In the genomic region with DNA sequence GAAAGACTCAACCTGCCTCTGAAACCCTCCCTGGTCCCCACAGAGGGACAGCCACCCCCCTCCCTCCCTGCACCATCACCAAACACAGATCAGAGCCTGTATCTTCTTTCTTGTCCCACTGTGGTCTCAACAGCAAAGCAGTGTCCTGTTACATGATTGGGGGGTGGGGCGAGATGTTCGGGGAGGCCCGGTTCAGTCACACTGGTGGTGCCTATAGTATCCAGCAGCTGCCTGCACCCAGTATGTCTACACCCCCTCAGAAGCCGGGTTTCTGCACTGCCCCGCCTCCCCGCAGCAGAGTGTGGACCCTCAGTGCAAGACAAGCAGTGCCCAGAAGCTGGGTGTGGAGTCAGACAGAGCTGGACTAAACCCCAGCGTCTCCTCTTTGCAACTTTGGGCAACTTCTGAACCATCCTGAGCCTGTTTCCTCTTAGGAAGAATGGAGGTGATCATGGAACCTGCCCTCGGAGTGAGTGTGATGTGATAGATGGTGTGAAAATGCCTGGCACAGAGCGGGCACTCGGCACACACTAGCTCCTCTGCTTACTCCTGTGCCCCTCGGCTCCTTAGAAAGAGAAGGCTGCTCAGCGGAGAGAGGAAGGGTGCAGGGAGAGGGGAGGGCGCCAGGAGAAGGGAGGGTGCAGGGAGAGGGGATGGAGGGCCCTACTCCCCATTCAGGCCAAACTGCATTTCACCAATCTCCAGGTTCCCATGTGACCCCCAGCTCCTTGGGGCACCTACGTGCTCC, we compare ENCODE assay signal across 15 cellular contexts.
"Had no signal": no experiment of that assay in that cellular context is flagged by ENCODE, and none has a peak within 500 bp of the region (broad histone marks: within the 10 kb centered on the region; RNA-seq: fewer than 3 reads in every experiment).

No MANE protein-coding gene starts in this region.

- H3K4me3 Mint-ChIP-seq: activated CD8-positive, alpha-beta memory T cell treated with anti-CD3 and anti-CD28 coated beads, Interleukin-2, amount 10 ng/mL, durations not matched to agents 7 days and 5 days; activated T-cell treated with anti-CD3 and anti-CD28 coated beads, Interleukin-2, amount 50 U/mL, for 24 hours; neural crest cell; stimulated activated memory B cell treated with anti-CD40 and anti-IgM and Interleukin-4, amounts not matched to agents 10 μg/mL and 1 μg/mL and 100 μg/mL, for 72 hours had no signal

- H3K9me3 ChIP-seq: colonic mucosa had no signal

- H3K27me3 Mint-ChIP-seq: activated T-cell treated with anti-CD3 and anti-CD28 coated beads, Interleukin-2, amount 50 U/mL, for 24 hours had no signal

- H3K36me3 ChIP-seq: colonic mucosa, heart right ventricle, left lung, right atrium auricular region, tibial nerve had no signal

- H3K27ac ChIP-seq: colonic mucosa, heart right ventricle, left lung, right atrium auricular region, tibial nerve had no signal

- DNase-seq: activated CD4-positive, alpha-beta T cell treated with anti-CD3 and anti-CD28 coated beads, Interleukin-2, amount 50 U/mL, for 48 hours; activated CD8-positive, alpha-beta memory T cell treated with anti-CD3 and anti-CD28 coated beads, Interleukin-2, amount 10 ng/mL, durations not matched to agents 7 days and 5 days; activated effector memory CD4-positive, alpha-beta T cell treated with anti-CD3 and anti-CD28 coated beads, Interleukin-2, amount 50 U/mL, for 16 hours; activated T-cell treated with anti-CD3 and anti-CD28 coated beads, Interleukin-2, amount 50 U/mL, for 24 hours; anterior cingulate cortex; colonic mucosa; effector CD4-positive, alpha-beta T cell; heart right ventricle; stimulated activated CD4-positive, alpha-beta T cell treated with anti-CD3 and anti-CD28 coated beads, Interleukin-1b, Interleukin-23, amount 100 ng/mL, for 48 hours had no signal

- H3K4me1 Mint-ChIP-seq: neural crest cell had no signal

- H3K27ac Mint-ChIP-seq: activated CD8-positive, alpha-beta memory T cell treated with anti-CD3 and anti-CD28 coated beads, Interleukin-2, amount 10 ng/mL, durations not matched to agents 7 days and 5 days; activated T-cell treated with anti-CD3 and anti-CD28 coated beads, Interleukin-2, amount 50 U/mL, for 24 hours; stimulated activated memory B cell treated with anti-CD40 and anti-IgM and Interleukin-4, amounts not matched to agents 10 μg/mL and 1 μg/mL and 100 μg/mL, for 72 hours had no signal

- ATAC-seq: activated CD8-positive, alpha-beta memory T cell treated with anti-CD3 and anti-CD28 coated beads, Interleukin-2, amount 10 ng/mL, durations not matched to agents 7 days and 5 days; activated naive CD4-positive, alpha-beta T cell treated with anti-CD3 and anti-CD28 coated beads, Interleukin-2, amount 50 U/mL, for 72 hours; left lung; stimulated activated memory B cell treated with anti-CD40 and anti-IgM and Interleukin-4, amounts not matched to agents 10 μg/mL and 1 μg/mL and 100 μg/mL, for 72 hours had no signal

- H3K27me3 ChIP-seq: colonic mucosa, heart right ventricle, right atrium auricular region had no signal

- H3K4me3 ChIP-seq: colonic mucosa, heart right ventricle, left lung, right atrium auricular region, tibial nerve had no signal

- H3K4me1 ChIP-seq: colonic mucosa, right atrium auricular region had no signal
